Comparison of ENCODE assay signal across 2 cellular contexts in genomic region chr11:9790703-9791102, GRCh38.
TF ChIP-seq lines count a peak whose summit lies in the region.

No MANE protein-coding gene starts in this region.

TF ChIP-seq in GM23338, 12 proteins besides CTCF, POLR2A, EP300 and RAD21 (continued from another document):
- no peak for TF ChIP-seq ZNF462 (CRISPR knock-in tag; IDR thresholded peaks at IDR 0.05)
- no peak for TF ChIP-seq ETS1 (IDR thresholded peaks at IDR 0.05)
- no peak for TF ChIP-seq JUNB (IDR thresholded peaks at IDR 0.05; ENCODE audit: unreplicated experiment)
- TF ChIP-seq REST (IDR thresholded peaks at IDR 0.05; ENCODE audit: unreplicated experiment): no peak

TF ChIP-seq in SK-N-SH treated with all-trans-retinoic acid at 6 μM for 48 hours, 23 proteins besides CTCF, POLR2A, EP300 and RAD21 (continued from another document):
- no peak for TF ChIP-seq TSHZ2 (CRISPR knock-in tag; IDR thresholded peaks at IDR 0.05)
